12 cellular contexts compared by ENCODE assay signal in the genomic region with DNA sequence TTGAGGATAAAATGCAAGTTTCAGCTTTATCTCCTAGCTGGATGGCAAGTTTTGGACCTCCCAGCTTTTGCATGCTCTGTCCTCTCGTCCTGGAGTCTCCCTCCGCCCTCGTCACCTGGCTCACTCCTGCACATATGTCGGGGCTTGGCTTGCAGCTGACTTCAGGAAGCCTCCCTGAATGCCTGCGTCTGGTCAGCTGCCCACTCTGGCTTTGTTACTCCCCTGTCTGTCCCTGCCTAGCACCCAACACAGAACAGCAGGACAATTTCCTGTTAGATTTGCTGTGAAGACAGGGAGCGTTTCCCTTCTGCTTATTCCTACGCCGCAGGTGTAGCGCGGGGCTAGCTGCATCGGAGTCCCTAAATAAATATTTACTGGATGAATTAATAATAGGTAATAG.
DNase-seq lines count a peak whose midpoint lies in the region; ATAC-seq and TF ChIP-seq lines count a peak whose summit lies in the region.
"Had no signal": no experiment of that assay in that cellular context is flagged by ENCODE, and none has a peak within 500 bp of the region (broad histone marks: within the 10 kb centered on the region; RNA-seq: fewer than 3 reads in every experiment).

No MANE protein-coding gene starts in this region.

- H3K4me3 ChIP-seq in coronary artery (peak overlapping the region; percentile 87), muscle layer of colon (ENCODE audit: low read depth in 1 of 2, low read length in 2 of 2) (peak overlapping the region in 1 of 2 donors; percentile 67), tibial artery (peak overlapping the region; percentile 73 to 88)
- H3K4me3 ChIP-seq: tibial nerve had no signal

- no peak for TF ChIP-seq CTCF in coronary artery (IDR thresholded peaks at IDR 0.05)
- no peak for TF ChIP-seq CTCF in tibial artery (IDR thresholded peaks at IDR 0.05)

- peaks cover 48% of the 10 kb centered on the region for H3K4me1 ChIP-seq in muscle layer of colon (ENCODE audit: insufficient read depth, low read length)
- H3K4me1 ChIP-seq in tibial artery: peaks cover 0 to 74% (median 38%) of the 10 kb centered on the region in 4 donors

- H3K27ac ChIP-seq in coronary artery: peak overlapping the region; percentile 84 to 96
- peak overlapping the region; percentile 84 for H3K27ac ChIP-seq in muscle layer of colon (ENCODE audit: low read depth, low read length)
- H3K27ac ChIP-seq in tibial artery: peak overlapping the region; percentile 93 to 95
- H3K27ac ChIP-seq: tibial nerve had no signal

- DNase-seq in NCI-H69 (lab: John Stamatoyannopoulos, UW) (peak; percentile 53), coronary artery (ENCODE audit: low spot score) (no peak), tibial artery (no peak), inferior parietal cortex (ENCODE audit: extremely low spot score) (no peak), NCI-H82 treated with DMSO at 0.1 percent for 48 hours (lab: John Stamatoyannopoulos, UW; ENCODE audit: unreplicated experiment) (no peak), medulla oblongata (ENCODE audit: extremely low spot score) (no peak)
- DNase-seq: amygdala; CD4-positive, CD25-positive, alpha-beta regulatory T cell; posterior cingulate gyrus had no signal

- peaks cover 4% of the 10 kb centered on the region for H3K36me3 ChIP-seq in muscle layer of colon (ENCODE audit: insufficient read depth, low read length)
- no peaks in the 10 kb centered on the region for H3K36me3 ChIP-seq in tibial artery
- H3K36me3 ChIP-seq: tibial nerve had no signal

- ATAC-seq in HG02623 (IDR thresholded peaks at IDR 0.05; ENCODE audit: unreplicated experiment): no peak

- H3K9ac ChIP-seq in muscle layer of colon (ENCODE audit: low read length): peak overlapping the region; percentile 96

- H3K27me3 ChIP-seq in muscle layer of colon (ENCODE audit: control insufficient read depth in 1 of 2, insufficient read depth in 2 of 2, low read length in 2 of 2) (no peaks in the 10 kb centered on the region), tibial artery (no peaks in the 10 kb centered on the region)

- intact Hi-C loops in tibial artery (cut with DNase I; ENCODE audit: low total_unique reads): loop anchor here (5.0 to 10.0 kb wide), 2 partner anchors 44 to 1163 kb away; a partner anchor contains a TSS

- no peaks in the 10 kb centered on the region for H3K9me3 ChIP-seq in muscle layer of colon (ENCODE audit: low read length)
- H3K9me3 ChIP-seq in tibial artery: no peaks in the 10 kb centered on the region
- H3K9me3 ChIP-seq: tibial nerve had no signal
